8 cellular contexts compared by ENCODE assay signal in the genomic region with DNA sequence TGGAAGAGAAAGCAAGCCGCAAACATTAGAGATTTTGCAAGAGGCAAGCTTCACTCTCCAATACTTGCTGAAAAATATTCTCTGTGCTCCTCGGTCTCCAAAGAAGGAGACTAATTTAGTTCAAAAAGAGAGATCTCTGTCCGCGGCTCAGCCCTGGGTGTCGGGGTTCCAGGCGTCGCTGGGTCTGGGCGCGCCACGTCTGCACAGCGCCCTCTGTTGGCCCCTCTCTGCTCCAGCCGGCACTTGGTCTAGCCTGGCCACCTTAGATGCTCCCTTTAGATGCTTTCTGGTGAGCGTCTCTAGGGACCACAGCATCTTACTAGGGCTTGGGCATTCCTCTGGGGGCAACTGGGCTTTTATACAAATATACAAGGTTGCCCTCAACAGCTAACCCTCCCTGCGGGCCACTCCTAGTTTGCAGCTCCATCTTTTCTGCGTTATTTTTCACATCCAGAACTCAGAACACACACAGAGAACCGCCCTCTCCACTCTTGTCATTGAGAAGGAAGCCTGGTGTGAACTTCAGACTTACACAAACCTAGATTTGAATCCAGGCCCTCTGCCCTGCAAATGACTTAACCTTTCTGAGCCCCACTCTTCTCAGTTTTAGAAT.
DNase-seq lines count a peak whose midpoint lies in the region; TF ChIP-seq lines count a peak whose summit lies in the region.

No MANE protein-coding gene starts in this region.

- no peak overlapping the region for H2AFZ ChIP-seq in smooth muscle cell (ENCODE audit: low read depth)

- peaks cover 4% of the 10 kb centered on the region for H3F3A ChIP-seq in smooth muscle cell (ENCODE audit: low read depth)

- H3K36me3 ChIP-seq in smooth muscle cell (ENCODE audit: low read depth), result no peaks in the 10 kb centered on the region

- no peak overlapping the region for H3K9ac ChIP-seq in smooth muscle cell (ENCODE audit: low read depth)

- no peak overlapping the region for H3K27ac ChIP-seq in smooth muscle cell (ENCODE audit: low read depth)

- no peaks in the 10 kb centered on the region for H3K9me3 ChIP-seq in smooth muscle cell (replicated peaks; ENCODE audit: low read depth)

- 39% methylated on average over 16 of the region's 16 CpGs for WGBS in smooth muscle cell (ENCODE audit: low lambda C conversion rate)

- H4K20me1 ChIP-seq in smooth muscle cell (ENCODE audit: low read depth), result no peaks in the 10 kb centered on the region

- DNase-seq in AG10803 (ENCODE audit: low read depth), result peak; percentile 12
- peak; percentile 51 for DNase-seq in GM20000 (ENCODE audit: low spot score)
- peak; percentile 12 to 80 for DNase-seq in NCI-H526 (lab: John Stamatoyannopoulos, UW)
- DNase-seq in activated T-cell treated with anti-CD3 and anti-CD28 coated beads, Interleukin-2, amount 50 U/mL, for 48 hours, result peak; percentile 69 to 75
- peak; percentile 42 for DNase-seq in germinal center (ENCODE audit: low spot score)
- no peak for DNase-seq in smooth muscle cell (lab: John Stamatoyannopoulos, UW; ENCODE audit: unreplicated experiment)
- DNase-seq in NCI-H524 treated with DMSO at 0.1 percent for 48 hours (lab: John Stamatoyannopoulos, UW), result no peak
- no peak for DNase-seq in NK-92 (lab: John Stamatoyannopoulos, UW; ENCODE audit: unreplicated experiment)

- peak; percentile 53 for TF ChIP-seq CTCF in AG10803 (conservative IDR thresholded peaks at IDR 0.05; ENCODE audit: low read length)
- peak; percentile 91 for TF ChIP-seq CTCF in GM20000 (IDR thresholded peaks at IDR 0.05; ENCODE audit: extremely low read depth, missing control alignments)
- peak; percentile 52 for TF ChIP-seq CTCF in smooth muscle cell (IDR thresholded peaks at IDR 0.05; ENCODE audit: borderline replicate concordance, insufficient read depth, poor library complexity, severe bottlenecking)

- H3K79me2 ChIP-seq in smooth muscle cell (ENCODE audit: low read depth), result no peaks in the 10 kb centered on the region

- no peak overlapping the region for H3K4me2 ChIP-seq in smooth muscle cell

- H3K27me3 ChIP-seq in smooth muscle cell (ENCODE audit: low read depth), result no peaks in the 10 kb centered on the region

- peaks cover 5% of the 10 kb centered on the region for H3K4me1 ChIP-seq in smooth muscle cell (ENCODE audit: low read depth)

- H3K4me3 ChIP-seq in AG10803 (ENCODE audit: low read length) (no peak overlapping the region), smooth muscle cell (no peak overlapping the region)

Comparison
In these comparisons a context has a peak if more than half of its experiments do, and no peak if none do; other contexts are left out.
1. DNase-seq: peak in AG10803 (single experiment), GM20000 (single experiment), NCI-H526 (2 of 2), activated T-cell treated with anti-CD3 and anti-CD28 coated beads, Interleukin-2, amount 50 U/mL, for 48 hours (2 of 2) and germinal center (single experiment); none in smooth muscle cell (single experiment), NCI-H524 treated with DMSO at 0.1 percent for 48 hours (single experiment) and NK-92 (single experiment).
2. Peak in every context shown above with its lines, with median percentiles within 50 percentile points of each other: CTCF ChIP-seq.